ENCODE assay signal across 13 cellular contexts in genomic region chr4:112082954-112083586, GRCh38.
A peak's percentile ranks its signal among the peaks of the same experiment; 100 is the strongest.
DNase-seq lines count a peak whose midpoint lies in the region; ATAC-seq and TF ChIP-seq lines count a peak whose summit lies in the region.
"Had no signal": no experiment of that assay in that cellular context is flagged by ENCODE, and none has a peak within 500 bp of the region (broad histone marks: within the 10 kb centered on the region; RNA-seq: fewer than 3 reads in every experiment).

No MANE protein-coding gene starts in this region.

- ATAC-seq in GM21737 (IDR thresholded peaks at IDR 0.05; ENCODE audit: unreplicated experiment), result no peak

- peaks cover 0 to 13% of the 10 kb centered on the region in 2 donors for H3K4me1 ChIP-seq in mucosa of rectum (ENCODE audit: control insufficient read depth in 2 of 2, insufficient read depth in 2 of 2, low read length in 2 of 2)
- H3K4me1 ChIP-seq: thyroid gland had no signal

- DNase-seq in Calu3 (peak; percentile 9), NCI-H69 (lab: John Stamatoyannopoulos, UW) (peak; percentile 45), dermis microvascular lymphatic vessel endothelial cell (ENCODE audit: low read depth in 2 of 2) (peak; percentile 81 to 99), islet precursor cell (no peak), iPS-NIHi7 (ENCODE audit: extremely low spot score) (no peak)
- DNase-seq in central memory CD4-positive, alpha-beta T cell, result no peak
- DNase-seq: activated gamma-delta T cell, DMS153, NCI-H774, thyroid gland had no signal

- CTCF ChIA-PET in Calu3 (lab: Charles Lee), result no interaction called here

- H3K27me3 Mint-ChIP-seq in Calu3 (ENCODE audit: unreplicated experiment), result no peaks in the 10 kb centered on the region

- peak overlapping the region in 1 of 2 donors; percentile 20 for H3K4me3 ChIP-seq in mucosa of rectum (ENCODE audit: low read length in 2 of 2)
- H3K4me3 ChIP-seq: thyroid gland had no signal

- peaks cover 6% of the 10 kb centered on the region for H3K36me3 Mint-ChIP-seq in Calu3 (ENCODE audit: insufficient read depth, unreplicated experiment)

- intact Hi-C loops in Calu3 (cut with micrococcal nuclease; ENCODE audit: unreplicated experiment), result no loop called here

- H3K9ac ChIP-seq in mucosa of rectum (ENCODE audit: low read depth in 1 of 2, low read length in 2 of 2), result no peak overlapping the region

- H3K9me3 ChIP-seq in mucosa of rectum (ENCODE audit: control insufficient read depth in 2 of 2, low read length in 2 of 2), result no peaks in the 10 kb centered on the region
- H3K9me3 ChIP-seq: thyroid gland had no signal

- H3K27me3 ChIP-seq in mucosa of rectum (ENCODE audit: control insufficient read depth in 2 of 2, insufficient read depth in 2 of 2, low read length in 2 of 2), result no peaks in the 10 kb centered on the region
- H3K27me3 ChIP-seq: thyroid gland had no signal

- BruUV-seq in Calu3 (replicated peaks; lab: Mats Ljungman, UMichigan), result no TSS peak

- H3K4me1 Mint-ChIP-seq in Calu3 (ENCODE audit: low read depth, unreplicated experiment), result peaks cover 39% of the 10 kb centered on the region

- H3K36me3 ChIP-seq in mucosa of rectum (ENCODE audit: control insufficient read depth in 2 of 2, insufficient read depth in 2 of 2, low read length in 2 of 2), result no peaks in the 10 kb centered on the region
- H3K36me3 ChIP-seq: thyroid gland had no signal

- peak overlapping the region; percentile 66 for H3K27ac Mint-ChIP-seq in Calu3 (ENCODE audit: unreplicated experiment)

- H3K27ac ChIP-seq in mucosa of rectum (ENCODE audit: low read depth in 2 of 2, low read length in 2 of 2), result peak overlapping the region; percentile 35 to 65
- H3K27ac ChIP-seq: thyroid gland, VCaP had no signal

- TF ChIP-seq CTCF in Calu3 (IDR thresholded peaks at IDR 0.05; ENCODE audit: unreplicated experiment), result no peak

- H3K9me3 Mint-ChIP-seq in Calu3 (ENCODE audit: low read depth, unreplicated experiment), result no peaks in the 10 kb centered on the region

- H3K4me3 Mint-ChIP-seq in Calu3 (ENCODE audit: low read depth, unreplicated experiment), result peak overlapping the region; percentile 3

Comparison
In these comparisons a context has a peak if more than half of its experiments do, and no peak if none do; other contexts are left out.
1. DNase-seq: peak in Calu3 (single experiment), NCI-H69 (single experiment) and dermis microvascular lymphatic vessel endothelial cell (2 of 2); none in islet precursor cell (single experiment), central memory CD4-positive, alpha-beta T cell (single experiment) and iPS-NIHi7 (single experiment).